In the genomic region with DNA sequence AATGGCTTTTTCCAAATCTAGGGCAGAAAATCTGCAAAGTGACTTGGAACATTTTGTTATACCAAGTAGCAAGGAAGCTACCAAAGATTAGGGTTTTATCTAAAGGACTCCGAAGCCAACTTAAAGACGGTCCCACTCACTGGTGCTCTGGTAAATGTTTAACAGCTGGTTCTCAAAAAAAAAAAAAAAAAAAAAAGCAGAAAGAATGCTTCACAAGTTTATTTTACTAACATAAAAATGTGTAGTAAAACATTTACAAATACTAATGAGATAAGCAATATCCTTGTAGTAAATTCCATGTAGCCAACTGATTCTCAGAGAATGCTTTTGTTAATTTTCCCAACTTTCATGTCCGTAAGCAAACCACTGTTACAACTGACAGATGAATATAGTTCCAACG, we compare ENCODE assay signal across 12 cellular contexts.
"Had no signal": no experiment of that assay in that cellular context is flagged by ENCODE, and none has a peak within 500 bp of the region (broad histone marks: within the 10 kb centered on the region; RNA-seq: fewer than 3 reads in every experiment).

No MANE protein-coding gene starts in this region.

- H3K36me3 ChIP-seq: cardiac muscle cell, pancreas, uterus, WERI-Rb-1 had no signal

- H3K36me3 Mint-ChIP-seq: stimulated activated effector memory CD8-positive, alpha-beta T cell treated with anti-CD3 and anti-CD28 coated beads, Interleukin-12 subunit alpha, Interleukin-12 subunit beta, amount 100 ng/mL, for 72 hours had no signal

- H3K4me3 ChIP-seq: cardiac muscle cell, skin epidermis, tibial artery, uterus had no signal

- H3K27ac ChIP-seq: cardiac muscle cell, skin epidermis, tibial artery, uterus, WERI-Rb-1 had no signal

- H3K4me3 Mint-ChIP-seq: activated naive CD4-positive, alpha-beta T cell treated with anti-CD3 and anti-CD28 coated beads for 36 hours; activated T-helper 17 cell treated with anti-CD3 and anti-CD28 coated beads, Interleukin-2, amount 50 U/mL, for 72 hours; immature natural killer cell; stimulated activated effector memory CD8-positive, alpha-beta T cell treated with anti-CD3 and anti-CD28 coated beads, Interleukin-12 subunit alpha, Interleukin-12 subunit beta, amount 100 ng/mL, for 72 hours had no signal

- H3K9me3 ChIP-seq: pancreas, uterus had no signal

- DNase-seq: activated CD4-positive, alpha-beta T cell treated with anti-CD3 and anti-CD28 coated beads for 4 hours; activated naive CD4-positive, alpha-beta T cell treated with anti-CD3 and anti-CD28 coated beads for 36 hours; immature natural killer cell; T-helper 1 cell; tibial artery; uterus; WERI-Rb-1 had no signal

- ATAC-seq: activated T-helper 17 cell treated with anti-CD3 and anti-CD28 coated beads, Interleukin-2, amount 50 U/mL, for 72 hours; stimulated activated effector memory CD8-positive, alpha-beta T cell treated with anti-CD3 and anti-CD28 coated beads, Interleukin-12 subunit alpha, Interleukin-12 subunit beta, amount 100 ng/mL, for 72 hours had no signal

- H3K27ac Mint-ChIP-seq: activated naive CD4-positive, alpha-beta T cell treated with anti-CD3 and anti-CD28 coated beads for 36 hours; activated T-helper 17 cell treated with anti-CD3 and anti-CD28 coated beads, Interleukin-2, amount 50 U/mL, for 72 hours; stimulated activated effector memory CD8-positive, alpha-beta T cell treated with anti-CD3 and anti-CD28 coated beads, Interleukin-12 subunit alpha, Interleukin-12 subunit beta, amount 100 ng/mL, for 72 hours had no signal

- H3K27me3 Mint-ChIP-seq: activated T-helper 17 cell treated with anti-CD3 and anti-CD28 coated beads, Interleukin-2, amount 50 U/mL, for 72 hours had no signal

- H3K27me3 ChIP-seq: cardiac muscle cell, pancreas, tibial artery, uterus had no signal
